Comparison of ENCODE assay signal across 1 cellular context in genomic region chr10:3446233-3446632, GRCh38.
TF ChIP-seq lines count a peak whose summit lies in the region.

No MANE protein-coding gene starts in this region.

TF ChIP-seq in IMR-90, 13 proteins besides CTCF, POLR2A, EP300 and RAD21:
- TF ChIP-seq RCOR1 (IDR thresholded peaks at IDR 0.05; ENCODE audit: insufficient replicate concordance, low read length) (no peak), MAZ (IDR thresholded peaks at IDR 0.05; ENCODE audit: borderline replicate concordance, low read depth, low read length) (no peak), SMC3 (IDR thresholded peaks at IDR 0.05; ENCODE audit: low read depth, low read length) (no peak)
